ENCODE assay signal across 22 cellular contexts in genomic region chr10:120513307-120513706, GRCh38. TPM values are rescaled to one million over a fixed set of nuclear protein-coding genes. Genes with fewer than 3 reads are reported as not detected.
"Had no signal": no experiment of that assay in that cellular context is flagged by ENCODE, and none has a peak within 500 bp of the region (broad histone marks: within the 10 kb centered on the region; RNA-seq: fewer than 3 reads in every experiment).

No MANE protein-coding gene starts in this region.

- H3K27me3 ChIP-seq: esophagus squamous epithelium, gastrocnemius medialis, left lung had no signal

- H3K4me1 ChIP-seq: esophagus squamous epithelium, gastrocnemius medialis, heart right ventricle, left lung, lower lobe of right lung had no signal

- H3K9me3 ChIP-seq: esophagus squamous epithelium, gastrocnemius medialis, heart right ventricle, left lung, lower lobe of right lung, mucosa of descending colon had no signal

- H3K4me3 ChIP-seq: coronary artery, dorsolateral prefrontal cortex, esophagus squamous epithelium, gastrocnemius medialis, heart right ventricle, left lung, lower lobe of right lung, mucosa of descending colon had no signal

- H3K36me3 ChIP-seq: esophagus squamous epithelium, gastrocnemius medialis, heart right ventricle, left lung, lower lobe of right lung had no signal

- DNase-seq: dorsolateral prefrontal cortex; effector CD4-positive, alpha-beta T cell; effector memory CD4-positive, alpha-beta T cell; esophagus squamous epithelium; foreskin melanocyte; gastrocnemius medialis; glutamatergic neuron; head of caudate nucleus; hippocampal formation; left ventricle myocardium superior; lower lobe of right lung; naive B cell; naive thymus-derived CD8-positive, alpha-beta T cell had no signal

- FAIRE-seq: islet of Langerhans, keratinocyte had no signal

RNA-seq across cellular contexts. Expression of gene PLPP4, which starts 56.3 kb away (rescaled TPM):
- total RNA-seq: gastrocnemius medialis; heart right ventricle; left cardiac atrium; left ventricle myocardium superior; lower lobe of right lung; mesenteric fat pad; naive thymus-derived CD8-positive, alpha-beta T cell had no signal
- polyA plus RNA-seq: esophagus; heart right ventricle; naive thymus-derived CD8-positive, alpha-beta T cell had no signal
